1 cellular context compared by ENCODE assay signal in the genomic region with DNA sequence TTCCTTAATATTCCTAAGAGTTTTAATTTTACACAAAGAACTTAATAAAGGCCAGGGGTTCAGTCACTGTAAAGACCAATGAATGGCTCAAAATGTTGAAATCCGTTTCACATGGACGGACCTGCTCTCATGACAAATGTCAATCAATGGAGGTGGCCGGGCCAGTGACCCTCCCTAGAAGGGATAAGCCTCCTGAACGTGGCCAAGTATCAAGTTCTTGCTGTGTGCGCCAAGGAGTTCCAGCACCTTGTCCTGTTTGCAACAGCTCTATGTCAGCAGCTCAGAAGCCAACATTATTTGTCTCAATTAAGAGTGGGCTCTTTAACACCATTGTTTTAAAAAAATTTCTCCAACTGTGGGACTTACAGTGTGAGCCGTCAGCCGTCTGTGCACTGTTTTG. TPM values are rescaled to one million over a fixed set of nuclear protein-coding genes. Genes with fewer than 3 reads are reported as not detected.
"Had no signal": no experiment of that assay in that cellular context is flagged by ENCODE, and none has a peak within 500 bp of the region (broad histone marks: within the 10 kb centered on the region; RNA-seq: fewer than 3 reads in every experiment).

No MANE protein-coding gene starts in this region.

RNA-seq across cellular contexts. Expression of a gene that starts 25.4 kb away (rescaled TPM):
- polyA plus RNA-seq: naive thymus-derived CD4-positive, alpha-beta T cell had no signal
